In the genomic region with DNA sequence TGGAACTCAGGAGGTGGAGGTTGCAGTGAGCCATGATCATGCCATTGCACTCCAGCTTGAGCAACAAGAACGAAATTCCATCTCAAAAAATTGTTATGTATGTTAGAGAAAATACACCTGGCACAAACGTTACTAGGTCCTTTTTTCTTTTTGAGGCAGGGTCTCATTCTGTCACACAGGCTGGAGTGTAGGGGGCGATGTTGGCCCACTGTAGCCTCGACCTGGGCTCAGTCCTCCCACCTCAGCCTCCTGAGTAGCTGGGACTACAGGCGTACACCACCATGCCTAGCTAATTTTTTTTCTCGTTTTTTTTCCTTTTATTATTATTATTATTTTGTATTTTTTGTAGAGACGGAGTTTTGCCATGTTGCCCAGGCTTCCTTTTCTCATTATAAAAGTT, we compare ENCODE assay signal across 1 cellular context.
A peak's percentile ranks its signal among the peaks of the same experiment; 100 is the strongest.
TF ChIP-seq lines count a peak whose summit lies in the region.

No MANE protein-coding gene starts in this region.

TF ChIP-seq in HEK293, 187 proteins besides CTCF, POLR2A, EP300 and RAD21:
- TF ChIP-seq ZBTB8A (tag by site-specific recombination; IDR thresholded peaks at IDR 0.05) (peak; percentile 34; the same call in 1 of the 2 replicates), ZNF37A (tag by site-specific recombination; IDR thresholded peaks at IDR 0.05) (no peak), ZNF654 (tag by site-specific recombination; IDR thresholded peaks at IDR 0.05; ENCODE audit: low read depth) (peak; percentile 34), ZNF658 (tag by site-specific recombination; IDR thresholded peaks at IDR 0.05) (no peak), KLF16 (tag by site-specific recombination; IDR thresholded peaks at IDR 0.05) (no peak), ZNF2 (tag by site-specific recombination; IDR thresholded peaks at IDR 0.05) (peak; percentile 76), ZNF214 (tag by site-specific recombination; IDR thresholded peaks at IDR 0.05; ENCODE audit: borderline replicate concordance) (no peak), ZNF354C (tag by site-specific recombination; IDR thresholded peaks at IDR 0.05; ENCODE audit: borderline replicate concordance, low read depth) (no peak), ZNF10 (tag by site-specific recombination; IDR thresholded peaks at IDR 0.05) (no peak)
- TF ChIP-seq, protein P1, sequence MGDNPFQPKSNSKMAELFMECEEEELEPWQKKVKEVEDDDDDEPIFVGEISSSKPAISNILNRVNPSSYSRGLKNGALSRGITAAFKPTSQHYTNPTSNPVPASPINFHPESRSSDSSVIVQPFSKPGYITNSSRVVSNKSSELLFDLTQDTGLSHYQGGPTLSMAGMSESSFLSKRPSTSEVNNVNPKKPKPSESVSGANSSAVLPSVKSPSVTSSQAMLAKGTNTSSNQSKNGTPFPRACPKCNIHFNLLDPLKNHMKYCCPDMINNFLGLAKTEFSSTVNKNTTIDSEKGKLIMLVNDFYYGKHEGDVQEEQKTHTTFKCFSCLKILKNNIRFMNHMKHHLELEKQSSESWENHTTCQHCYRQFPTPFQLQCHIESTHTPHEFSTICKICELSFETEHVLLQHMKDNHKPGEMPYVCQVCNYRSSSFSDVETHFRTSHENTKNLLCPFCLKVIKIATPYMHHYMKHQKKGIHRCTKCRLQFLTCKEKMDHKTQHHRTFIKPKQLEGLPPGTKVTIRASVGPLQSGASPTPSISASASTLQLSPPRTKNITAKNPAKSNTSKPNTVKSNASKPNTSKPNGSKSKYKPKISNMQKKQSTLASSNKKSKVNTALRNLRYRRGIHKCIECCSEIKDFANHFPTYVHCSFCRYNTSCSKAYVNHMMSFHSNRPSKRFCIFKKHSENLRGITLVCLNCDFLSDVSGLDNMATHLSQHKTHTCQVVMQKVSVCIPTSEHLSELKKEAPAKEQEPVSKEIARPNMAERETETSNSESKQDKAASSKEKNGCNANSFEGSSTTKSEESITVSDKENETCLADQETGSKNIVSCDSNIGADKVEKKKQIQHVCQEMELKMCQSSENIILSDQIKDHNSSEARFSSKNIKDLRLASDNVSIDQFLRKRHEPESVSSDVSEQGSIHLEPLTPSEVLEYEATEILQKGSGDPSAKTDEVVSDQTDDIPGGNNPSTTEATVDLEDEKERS (tag by site-specific recombination; IDR thresholded peaks at IDR 0.05), result no peak
- TF ChIP-seq, protein P2, sequence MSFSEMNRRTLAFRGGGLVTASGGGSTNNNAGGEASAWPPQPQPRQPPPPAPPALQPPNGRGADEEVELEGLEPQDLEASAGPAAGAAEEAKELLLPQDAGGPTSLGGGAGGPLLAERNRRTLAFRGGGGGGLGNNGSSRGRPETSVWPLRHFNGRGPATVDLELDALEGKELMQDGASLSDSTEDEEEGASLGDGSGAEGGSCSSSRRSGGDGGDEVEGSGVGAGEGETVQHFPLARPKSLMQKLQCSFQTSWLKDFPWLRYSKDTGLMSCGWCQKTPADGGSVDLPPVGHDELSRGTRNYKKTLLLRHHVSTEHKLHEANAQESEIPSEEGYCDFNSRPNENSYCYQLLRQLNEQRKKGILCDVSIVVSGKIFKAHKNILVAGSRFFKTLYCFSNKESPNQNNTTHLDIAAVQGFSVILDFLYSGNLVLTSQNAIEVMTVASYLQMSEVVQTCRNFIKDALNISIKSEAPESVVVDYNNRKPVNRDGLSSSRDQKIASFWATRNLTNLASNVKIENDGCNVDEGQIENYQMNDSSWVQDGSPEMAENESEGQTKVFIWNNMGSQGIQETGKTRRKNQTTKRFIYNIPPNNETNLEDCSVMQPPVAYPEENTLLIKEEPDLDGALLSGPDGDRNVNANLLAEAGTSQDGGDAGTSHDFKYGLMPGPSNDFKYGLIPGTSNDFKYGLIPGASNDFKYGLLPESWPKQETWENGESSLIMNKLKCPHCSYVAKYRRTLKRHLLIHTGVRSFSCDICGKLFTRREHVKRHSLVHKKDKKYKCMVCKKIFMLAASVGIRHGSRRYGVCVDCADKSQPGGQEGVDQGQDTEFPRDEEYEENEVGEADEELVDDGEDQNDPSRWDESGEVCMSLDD (tag by site-specific recombination; IDR thresholded peaks at IDR 0.05), result no peak
- TF ChIP-seq, protein P3, sequence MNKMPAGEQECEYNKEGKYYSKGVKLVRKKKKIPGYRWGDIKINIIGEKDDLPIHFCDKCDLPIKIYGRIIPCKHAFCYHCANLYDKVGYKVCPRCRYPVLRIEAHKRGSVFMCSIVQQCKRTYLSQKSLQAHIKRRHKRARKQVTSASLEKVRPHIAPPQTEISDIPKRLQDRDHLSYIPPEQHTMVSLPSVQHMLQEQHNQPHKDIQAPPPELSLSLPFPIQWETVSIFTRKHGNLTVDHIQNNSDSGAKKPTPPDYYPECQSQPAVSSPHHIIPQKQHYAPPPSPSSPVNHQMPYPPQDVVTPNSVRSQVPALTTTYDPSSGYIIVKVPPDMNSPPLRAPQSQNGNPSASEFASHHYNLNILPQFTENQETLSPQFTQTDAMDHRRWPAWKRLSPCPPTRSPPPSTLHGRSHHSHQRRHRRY (tag by site-specific recombination; IDR thresholded peaks at IDR 0.05), result no peak
- TF ChIP-seq, protein P4, sequence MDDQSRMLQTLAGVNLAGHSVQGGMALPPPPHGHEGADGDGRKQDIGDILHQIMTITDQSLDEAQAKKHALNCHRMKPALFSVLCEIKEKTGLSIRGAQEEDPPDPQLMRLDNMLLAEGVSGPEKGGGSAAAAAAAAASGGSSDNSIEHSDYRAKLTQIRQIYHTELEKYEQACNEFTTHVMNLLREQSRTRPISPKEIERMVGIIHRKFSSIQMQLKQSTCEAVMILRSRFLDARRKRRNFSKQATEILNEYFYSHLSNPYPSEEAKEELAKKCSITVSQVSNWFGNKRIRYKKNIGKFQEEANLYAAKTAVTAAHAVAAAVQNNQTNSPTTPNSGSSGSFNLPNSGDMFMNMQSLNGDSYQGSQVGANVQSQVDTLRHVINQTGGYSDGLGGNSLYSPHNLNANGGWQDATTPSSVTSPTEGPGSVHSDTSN (CRISPR knock-in tag; IDR thresholded peaks at IDR 0.05), result no peak
- TF ChIP-seq, protein P5, sequence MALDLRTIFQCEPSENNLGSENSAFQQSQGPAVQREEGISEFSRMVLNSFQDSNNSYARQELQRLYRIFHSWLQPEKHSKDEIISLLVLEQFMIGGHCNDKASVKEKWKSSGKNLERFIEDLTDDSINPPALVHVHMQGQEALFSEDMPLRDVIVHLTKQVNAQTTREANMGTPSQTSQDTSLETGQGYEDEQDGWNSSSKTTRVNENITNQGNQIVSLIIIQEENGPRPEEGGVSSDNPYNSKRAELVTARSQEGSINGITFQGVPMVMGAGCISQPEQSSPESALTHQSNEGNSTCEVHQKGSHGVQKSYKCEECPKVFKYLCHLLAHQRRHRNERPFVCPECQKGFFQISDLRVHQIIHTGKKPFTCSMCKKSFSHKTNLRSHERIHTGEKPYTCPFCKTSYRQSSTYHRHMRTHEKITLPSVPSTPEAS (tag by site-specific recombination; IDR thresholded peaks at IDR 0.05), result no peak
TF ChIP-seq in HEK293: peak in this region for 3.
